ENCODE assay signal across 18 cellular contexts in the genomic region with DNA sequence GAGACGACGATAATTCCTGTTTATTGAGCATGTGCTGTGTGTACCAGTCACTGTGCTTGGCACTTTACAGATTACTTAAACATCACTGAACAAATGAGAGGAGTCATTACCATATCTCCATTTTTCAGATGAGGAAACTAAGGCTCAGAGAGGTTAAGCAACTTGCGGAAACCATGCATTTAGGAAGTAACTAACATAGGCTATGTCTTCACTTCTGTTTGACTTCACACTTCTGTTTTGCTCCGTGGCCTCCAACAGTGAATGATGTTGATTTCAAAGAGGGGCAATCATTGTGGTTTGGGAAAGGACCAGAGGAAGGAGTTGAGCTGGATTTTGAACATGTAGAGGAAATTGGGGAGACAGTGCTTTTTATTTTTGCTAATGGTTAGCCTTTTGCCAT.
"Had no signal": no experiment of that assay in that cellular context is flagged by ENCODE, and none has a peak within 500 bp of the region (broad histone marks: within the 10 kb centered on the region; RNA-seq: fewer than 3 reads in every experiment).

No MANE protein-coding gene starts in this region.

- H3K4me3 Mint-ChIP-seq: activated B cell treated with CpG ODN at 0.5 μM for 24 hours; activated CD4-positive, alpha-beta memory T cell treated with anti-CD3 and anti-CD28 coated beads for 36 hours; activated naive CD8-positive, alpha-beta T cell treated with anti-CD3 and anti-CD28 coated beads for 36 hours; activated T-helper 1 cell treated with anti-CD3 and anti-CD28 coated beads, Interleukin-12 subunit alpha, Interleukin-12 subunit beta, Interleukin-2, Interleukin-4 antibody, amounts not matched to agents 30 ng/mL and 10 ng/mL and 1 ng/mL, durations not matched to agents 14 hours and 24 hours and 36 hours; natural killer cell treated with Interleukin-12 subunit alpha and Interleukin-12 subunit beta and Interleukin-15 and Interleukin-18, amount 100 ng/mL, for 72 hours; stimulated activated naive B cell treated with anti-CD40 and anti-IgM and Interleukin-4, amounts not matched to agents 10 μg/mL and 1 μg/mL and 100 μg/mL, for 72 hours; T-helper 2 cell treated with Interferon-gamma antibody and Interleukin-4, amounts not matched to agents 5 μg/mL and 100 μg/mL, for 36 hours had no signal

- H3K4me3 ChIP-seq: esophagus muscularis mucosa, gastroesophageal sphincter, heart right ventricle, sigmoid colon had no signal

- ATAC-seq: gastroesophageal sphincter; natural killer cell treated with Interleukin-12 subunit alpha and Interleukin-12 subunit beta and Interleukin-15 and Interleukin-18, amount 100 ng/mL, for 72 hours; stimulated activated naive B cell treated with anti-CD40 and anti-IgM and Interleukin-4, amounts not matched to agents 10 μg/mL and 1 μg/mL and 100 μg/mL, for 72 hours had no signal

- H3K27ac ChIP-seq: esophagus muscularis mucosa, gastroesophageal sphincter, parathyroid adenoma, sigmoid colon had no signal

- H3K27ac Mint-ChIP-seq: activated CD4-positive, alpha-beta memory T cell treated with anti-CD3 and anti-CD28 coated beads for 36 hours; activated naive CD8-positive, alpha-beta T cell treated with anti-CD3 and anti-CD28 coated beads for 36 hours; activated T-helper 1 cell treated with anti-CD3 and anti-CD28 coated beads, Interleukin-12 subunit alpha, Interleukin-12 subunit beta, Interleukin-2, Interleukin-4 antibody, amounts not matched to agents 30 ng/mL and 10 ng/mL and 1 ng/mL, durations not matched to agents 14 hours and 24 hours and 36 hours; natural killer cell treated with Interleukin-12 subunit alpha and Interleukin-12 subunit beta and Interleukin-15 and Interleukin-18, amount 100 ng/mL, for 72 hours; T-helper 2 cell treated with Interferon-gamma antibody and Interleukin-4, amounts not matched to agents 5 μg/mL and 100 μg/mL, for 36 hours had no signal

- H3K9me3 Mint-ChIP-seq: activated B cell treated with CpG ODN at 0.5 μM for 24 hours; natural killer cell treated with Interleukin-12 subunit alpha and Interleukin-12 subunit beta and Interleukin-15 and Interleukin-18, amount 100 ng/mL, for 72 hours had no signal

- H3K27me3 Mint-ChIP-seq: activated CD4-positive, alpha-beta memory T cell treated with anti-CD3 and anti-CD28 coated beads for 36 hours; activated naive CD8-positive, alpha-beta T cell treated with anti-CD3 and anti-CD28 coated beads for 36 hours; natural killer cell treated with Interleukin-12 subunit alpha and Interleukin-12 subunit beta and Interleukin-15 and Interleukin-18, amount 100 ng/mL, for 72 hours; stimulated activated naive B cell treated with anti-CD40 and anti-IgM and Interleukin-4, amounts not matched to agents 10 μg/mL and 1 μg/mL and 100 μg/mL, for 72 hours had no signal

- H3K4me1 ChIP-seq: gastroesophageal sphincter, sigmoid colon had no signal

- H3K36me3 ChIP-seq: esophagus muscularis mucosa, gastroesophageal sphincter, sigmoid colon had no signal

- DNase-seq: activated B cell treated with CpG ODN at 0.5 μM for 24 hours; activated CD4-positive, alpha-beta memory T cell treated with anti-CD3 and anti-CD28 coated beads for 36 hours; activated CD4-positive, alpha-beta T cell treated with anti-CD3 and anti-CD28 coated beads for 4 hours; activated naive CD8-positive, alpha-beta T cell treated with anti-CD3 and anti-CD28 coated beads for 36 hours; activated T-cell treated with anti-CD3 and anti-CD28 coated beads for 4 hours; amniotic stem cell; dermis blood vessel endothelial cell; effector memory CD4-positive, alpha-beta T cell; heart right ventricle; sigmoid colon; stimulated activated CD4-positive, alpha-beta T cell treated with anti-CD3 and anti-CD28 coated beads, Interleukin-4, amount 100 ng/mL, for 4 hours; stimulated activated naive B cell treated with anti-CD40 and anti-IgM and Interleukin-4, amounts not matched to agents 10 μg/mL and 1 μg/mL and 100 μg/mL, for 72 hours had no signal

- H3K9me3 ChIP-seq: esophagus muscularis mucosa, gastroesophageal sphincter, sigmoid colon had no signal

- H3K27me3 ChIP-seq: esophagus muscularis mucosa, gastroesophageal sphincter, heart right ventricle, sigmoid colon had no signal
